ENCODE assay signal across 1 cellular context in genomic region chr2:130355181-130355577, GRCh38.
TF ChIP-seq lines count a peak whose summit lies in the region.

No MANE protein-coding gene starts in this region.

TF ChIP-seq in HepG2, 621 proteins besides CTCF, POLR2A, EP300 and RAD21 (continued from another document and continues in another):
- TF ChIP-seq THRA (CRISPR knock-in tag; IDR thresholded peaks at IDR 0.05; ENCODE audit: borderline replicate concordance) (no peak), HNF4G (IDR thresholded peaks at IDR 0.05; ENCODE audit: borderline replicate concordance, low read depth, low read length) (no peak), HNF4G (CRISPR knock-in tag; IDR thresholded peaks at IDR 0.05; ENCODE audit: borderline replicate concordance, low read depth) (no peak), MED13 (CRISPR knock-in tag; IDR thresholded peaks at IDR 0.05) (no peak), ZNF639 (CRISPR knock-in tag; conservative IDR thresholded peaks at IDR 0.05) (0 out of 2 replicates have a peak, but pooled peaks have one; percentile 38), HDAC2 (CRISPR knock-in tag; IDR thresholded peaks at IDR 0.05) (no peak), KMT2B (CRISPR knock-in tag; IDR thresholded peaks at IDR 0.05) (no peak), SIN3A (IDR thresholded peaks at IDR 0.05; ENCODE audit: borderline replicate concordance, low read depth, low read length) (no peak), ZNF337 (CRISPR knock-in tag; IDR thresholded peaks at IDR 0.05; ENCODE audit: borderline replicate concordance, low read depth) (no peak), ZNF777 (CRISPR knock-in tag; IDR thresholded peaks at IDR 0.05) (0 out of 2 replicates have a peak, but pooled peaks have one; percentile 12), CREBL2 (CRISPR knock-in tag; IDR thresholded peaks at IDR 0.05; ENCODE audit: borderline replicate concordance) (no peak), ZNF782 (CRISPR knock-in tag; IDR thresholded peaks at IDR 0.05; ENCODE audit: borderline replicate concordance) (no peak), GABPA (IDR thresholded peaks at IDR 0.05; ENCODE audit: low read depth, low read length) (no peak), GABPA (CRISPR knock-in tag; IDR thresholded peaks at IDR 0.05; ENCODE audit: low read depth) (no peak), THAP9 (CRISPR knock-in tag; IDR thresholded peaks at IDR 0.05; ENCODE audit: borderline replicate concordance) (peak; percentile 28; the same call in 1 of the 2 replicates), ARID4A (CRISPR knock-in tag; IDR thresholded peaks at IDR 0.05; ENCODE audit: borderline replicate concordance) (no peak; the same call in 1 of the 2 replicates), ZNF225 (CRISPR knock-in tag; IDR thresholded peaks at IDR 0.05) (no peak; the same call in 1 of the 2 replicates), ZNF20 (CRISPR knock-in tag; IDR thresholded peaks at IDR 0.05) (no peak), ZNF615 (CRISPR knock-in tag; IDR thresholded peaks at IDR 0.05; ENCODE audit: borderline replicate concordance) (no peak), ZNF816 (CRISPR knock-in tag; IDR thresholded peaks at IDR 0.05; ENCODE audit: borderline replicate concordance) (no peak), ZSCAN12 (CRISPR knock-in tag; IDR thresholded peaks at IDR 0.05) (peak; percentile 36; the same call in 1 of the 2 replicates), MLX (CRISPR knock-in tag; IDR thresholded peaks at IDR 0.05) (no peak), ZNF17 (CRISPR knock-in tag; IDR thresholded peaks at IDR 0.05) (no peak), ZBTB49 (CRISPR knock-in tag; IDR thresholded peaks at IDR 0.05; ENCODE audit: borderline replicate concordance) (no peak), CBX2 (IDR thresholded peaks at IDR 0.05; ENCODE audit: low read depth, low read length) (no peak), CBX2 (CRISPR knock-in tag; IDR thresholded peaks at IDR 0.05; ENCODE audit: low read depth) (0 out of 2 replicates have a peak, but pooled peaks have one; percentile 40), ZSCAN25 (CRISPR knock-in tag; IDR thresholded peaks at IDR 0.05) (no peak), U2AF2 (IDR thresholded peaks at IDR 0.05; ENCODE audit: low read depth, low read length) (no peak), ZNF451 (CRISPR knock-in tag; IDR thresholded peaks at IDR 0.05) (0 out of 2 replicates have a peak, but pooled peaks have one; percentile 2), YEATS4 (CRISPR knock-in tag; IDR thresholded peaks at IDR 0.05; ENCODE audit: borderline replicate concordance) (no peak), ESRRA (CRISPR knock-in tag; IDR thresholded peaks at IDR 0.05; ENCODE audit: low read depth) (no peak), TFDP1 (CRISPR knock-in tag; IDR thresholded peaks at IDR 0.05; ENCODE audit: borderline replicate concordance) (no peak), ETV6 (CRISPR knock-in tag; conservative IDR thresholded peaks at IDR 0.05) (no peak), GRHL1 (CRISPR knock-in tag; conservative IDR thresholded peaks at IDR 0.05) (no peak), MTF1 (CRISPR knock-in tag; IDR thresholded peaks at IDR 0.05) (no peak; the same call in 1 of the 2 replicates), JUND (CRISPR knock-in tag; IDR thresholded peaks at IDR 0.05) (no peak), SNAPC4 (CRISPR knock-in tag; IDR thresholded peaks at IDR 0.05) (no peak), ZNF160 (CRISPR knock-in tag; IDR thresholded peaks at IDR 0.05) (no peak), TCF7 (IDR thresholded peaks at IDR 0.05; ENCODE audit: low read depth) (no peak)
